In genomic region chr17:18403166-18403565, GRCh38 we compare ENCODE assay signal across 11 cellular contexts. TPM values are rescaled to one million over a fixed set of nuclear protein-coding genes. Genes with fewer than 3 reads are reported as not detected.
DNase-seq lines count a peak whose midpoint lies in the region; ATAC-seq, FAIRE-seq and TF ChIP-seq lines count a peak whose summit lies in the region.
"Not testable (repeated sequence)": the region's sequence is repeated elsewhere in the genome, so short reads cannot be mapped to it uniquely, and the experiment has no call there.
"Had no signal": no experiment of that assay in that cellular context is flagged by ENCODE, and none has a peak within 500 bp of the region (broad histone marks: within the 10 kb centered on the region; RNA-seq: fewer than 3 reads in every experiment).

No MANE protein-coding gene starts in this region.

- TF ChIP-seq POLR2A in K562 (conservative IDR thresholded peaks at IDR 0.05) = not testable (repeated sequence)

- peak; percentile 42 for FAIRE-seq in K562 (lab: Jason Lieb, UNC)

- in situ Hi-C loops in K562 (cut with MboI) = not testable (repeated sequence)

- TF ChIP-seq CTCF in OCI-LY7 (conservative IDR thresholded peaks at IDR 0.05; ENCODE audit: low read length); K562 (IDR thresholded peaks at IDR 0.05 in 2 of 3, conservative IDR thresholded peaks at IDR 0.05 in 1 of 3; ENCODE audit: insufficient read depth in 2 of 3, low read depth in 1 of 3, low read length in 3 of 3); mucosa of descending colon (IDR thresholded peaks at IDR 0.05): not testable (repeated sequence)

- TF ChIP-seq RAD21 in Ishikawa (IDR thresholded peaks at IDR 0.05; ENCODE audit: low read depth); K562 (CRISPR knock-in tag; conservative IDR thresholded peaks at IDR 0.05 in 1 of 2, IDR thresholded peaks at IDR 0.05 in 1 of 2): not testable (repeated sequence)

- 0% methylated on average over 1 of the region's 5 CpGs for whole genome bisulfite sequencing in K562 (ENCODE audit: insufficient coverage, low coverage, missing lambda C conversion rate)

- not testable (repeated sequence) for H4K20me1 ChIP-seq in OCI-LY7 (ENCODE audit: insufficient read depth, low read length); K562 (replicated peaks; ENCODE audit: control insufficient read depth, insufficient read depth, low read length)

- intact Hi-C loops in OCI-LY7 (cut with micrococcal nuclease; ENCODE audit: unreplicated experiment); K562 (cut with micrococcal nuclease); mucosa of descending colon (cut with DNase I, micrococcal nuclease): not testable (repeated sequence)

- H3K36me3 ChIP-seq in OCI-LY7 (ENCODE audit: insufficient read depth, low read length); K562 (ENCODE audit: control insufficient read depth, insufficient read depth, low read length); mucosa of descending colon (ENCODE audit: low read depth): not testable (repeated sequence)

- CTCF ChIA-PET in OCI-LY7 (lab: Charles Lee; ENCODE audit: unreplicated experiment); K562 (lab: Yijun Ruan, JAX; ENCODE audit: low intra/inter-chr PET ratio): not testable (repeated sequence)

- TF ChIP-seq EP300 in Ishikawa (IDR thresholded peaks at IDR 0.05; ENCODE audit: borderline replicate concordance); K562 (IDR thresholded peaks at IDR 0.05; ENCODE audit: low read length): not testable (repeated sequence)

- POLR2A ChIA-PET in OCI-LY7 (lab: Charles Lee); K562 (lab: Yijun Ruan, JAX): not testable (repeated sequence)

- not testable (repeated sequence) for BruUV-seq in OCI-LY7 (replicated peaks; lab: Mats Ljungman, UMichigan); K562 (replicated peaks; lab: Mats Ljungman, UMichigan)

- H3K9me3 ChIP-seq in OCI-LY7 (ENCODE audit: low read length); K562 (replicated peaks; ENCODE audit: control insufficient read depth, insufficient read depth, low read depth, low read length); mucosa of descending colon: not testable (repeated sequence)

- H2AFZ ChIP-seq in OCI-LY7 (ENCODE audit: low read length); K562 (ENCODE audit: low read depth, low read length): not testable (repeated sequence)

- not testable (repeated sequence) for H3K27me3 ChIP-seq in K562 (ENCODE audit: control insufficient read depth in 2 of 2, insufficient read depth in 2 of 2, low read length in 2 of 2)

- DNase-seq in OCI-LY7 (ENCODE audit: low spot score); K562 (ENCODE audit: extremely low read depth in 1 of 4, low spot score in 3 of 4); mucosa of descending colon: not testable (repeated sequence)

- H3K9ac ChIP-seq in K562 (ENCODE audit: insufficient read depth in 1 of 2, low read depth in 2 of 2, low read length in 2 of 2) = not testable (repeated sequence)

- ATAC-seq in GM18511 (IDR thresholded peaks at IDR 0.05; ENCODE audit: unreplicated experiment) (peak; percentile 37), GM19467 (IDR thresholded peaks at IDR 0.05; ENCODE audit: unreplicated experiment) (peak; percentile 8), HG02798 (IDR thresholded peaks at IDR 0.05; ENCODE audit: poor library complexity, unreplicated experiment) (peak; percentile 16), mucosa of descending colon (peak; percentile 15)
- ATAC-seq in K562 = not testable (repeated sequence)

- H3K27ac ChIP-seq in OCI-LY7 (ENCODE audit: low read depth, low read length, poor library complexity, severe bottlenecking) = peak overlapping the region; percentile 52
- H3K27ac ChIP-seq in K562 (ENCODE audit: extremely low read depth, low read depth, low read length) = not testable (repeated sequence)

- H3K4me3 ChIP-seq in OCI-LY7 (ENCODE audit: low read depth, low read length, poor library complexity, severe bottlenecking) = peak overlapping the region; percentile 43
- not testable (repeated sequence) for H3K4me3 ChIP-seq in K562, mucosa of descending colon

- not testable (repeated sequence) for H3K79me2 ChIP-seq in OCI-LY7 (ENCODE audit: insufficient read depth, low read depth, low read length); K562 (ENCODE audit: control insufficient read depth, insufficient read depth, low read length)

- not testable (repeated sequence) for H3K4me1 ChIP-seq in OCI-LY7 (ENCODE audit: insufficient read depth, low read length, poor library complexity, severe bottlenecking); K562 (replicated peaks in 1 of 2; ENCODE audit: control insufficient read depth in 2 of 2, insufficient read depth in 2 of 2, low read length in 2 of 2); mucosa of descending colon (ENCODE audit: low read depth)

- H3K9me1 ChIP-seq in K562 (ENCODE audit: control insufficient read depth, insufficient read depth, low read length) = not testable (repeated sequence)

- H3K4me2 ChIP-seq in OCI-LY7 (ENCODE audit: low read length) = peak overlapping the region; percentile 69
- not testable (repeated sequence) for H3K4me2 ChIP-seq in K562 (ENCODE audit: insufficient read depth, low read length)

- H3K9me2 ChIP-seq in OCI-LY7 (ENCODE audit: insufficient read depth, low read length) = not testable (repeated sequence)

TF ChIP-seq in Ishikawa, 13 proteins besides CTCF, POLR2A, EP300 and RAD21:
- peak; percentile 33; the same call in 1 of the 2 replicates for TF ChIP-seq NFIC (IDR thresholded peaks at IDR 0.05)

RNA-seq across cellular contexts. Expression of gene EVPLL, which starts 25.6 kb away (rescaled TPM):
- total RNA-seq in OCI-LY7 (2014; rRNA removed; shearing (Covaris generic)) = not detected in 2 replicates
- 1.2 TPM in 1 of 2 replicates, not detected in the other for total RNA-seq in OCI-LY7 (2022)
- not detected in 2 replicates for total RNA-seq in K562 (2011; cell fraction: chromatin; rRNA removed; ENCODE audit: low replicate concordance)
- not detected in 2 replicates for total RNA-seq in K562 (2011; cell fraction: nucleolus; rRNA removed)
- not detected in 2 replicates for total RNA-seq in K562 (2011; cell fraction: nucleoplasm; rRNA removed)
- not detected in 2 replicates for total RNA-seq in K562 (2014; rRNA removed)
- total RNA-seq in K562 (2014; rRNA removed; fragmentation: Illumina TruSeq; extraction: Trizol) = not detected in 2 replicates
- not detected in 2 replicates for total RNA-seq in K562 (2015; rRNA removed; fragmentation: Illumina TruSeq; extraction: Trizol)
- not detected in 2 replicates for total RNA-seq in K562 (2021)
- not detected in 2 replicates for polyA plus RNA-seq in K562 (2011; rRNA removed)
- not detected in 2 replicates for polyA plus RNA-seq in K562 (2011; cell fraction: cytosol; rRNA removed)
- not detected in 2 replicates for polyA plus RNA-seq in K562 (2011; cell fraction: nucleus; rRNA removed)
- not detected in 2 replicates for polyA plus RNA-seq in K562 (2012)
- polyA plus RNA-seq in K562 (2014; fragmentation: Illumina TruSeq; extraction: Trizol) = not detected in 2 replicates
- not detected for polyA plus RNA-seq in K562 (2014; fragmentation: Nextera tagmentation; extraction: Ambion mirVana)
- not detected in 2 replicates for polyA plus RNA-seq in K562 (2014; rRNA removed)
- not detected in 2 replicates for polyA minus RNA-seq in K562 (2011; rRNA and poly(A)+ RNA removed)
- not detected in 2 replicates for polyA minus RNA-seq in K562 (2011; cell fraction: cytosol; rRNA and poly(A)+ RNA removed)
- not detected in 2 replicates for polyA minus RNA-seq in K562 (2011; cell fraction: nucleus; rRNA and poly(A)+ RNA removed)
- under 1 TPM in 2 of 3 donors, not detected in 1; 0.13 to 0.23 TPM for total RNA-seq in mucosa of descending colon
- total RNA-seq: CD4-positive, CD25-positive, alpha-beta regulatory T cell; NCI-H460; SJSA1 had no signal
- polyA plus RNA-seq: BJ had no signal

RNA-seq across cellular contexts. Expression of gene SHMT1, which starts 39.8 kb away (rescaled TPM):
- 62.7 and 66.5 TPM in 2 replicates for total RNA-seq in OCI-LY7 (2014; rRNA removed; shearing (Covaris generic))
- total RNA-seq in OCI-LY7 (2022) = 92.1 and 101 TPM in 2 replicates
- 38.5 and 63.2 TPM in 2 replicates for total RNA-seq in K562 (2011; cell fraction: chromatin; rRNA removed; ENCODE audit: low replicate concordance)
- total RNA-seq in K562 (2011; cell fraction: nucleolus; rRNA removed) = 29.9 and 31.7 TPM in 2 replicates
- 36.2 and 36.6 TPM in 2 replicates for total RNA-seq in K562 (2011; cell fraction: nucleoplasm; rRNA removed)
- 23.3 and 29.8 TPM in 2 replicates for total RNA-seq in K562 (2014; rRNA removed)
- total RNA-seq in K562 (2014; rRNA removed; fragmentation: Illumina TruSeq; extraction: Trizol) = 15.7 and 18.0 TPM in 2 replicates
- 23.9 and 26.5 TPM in 2 replicates for total RNA-seq in K562 (2015; rRNA removed; fragmentation: Illumina TruSeq; extraction: Trizol)
- 30.7 and 31.2 TPM in 2 replicates for total RNA-seq in K562 (2021)
- 18.1 and 20.0 TPM in 2 replicates for polyA plus RNA-seq in K562 (2011; rRNA removed)
- 21.9 and 29.0 TPM in 2 replicates for polyA plus RNA-seq in K562 (2011; cell fraction: cytosol; rRNA removed)
- 20.7 and 22.9 TPM in 2 replicates for polyA plus RNA-seq in K562 (2011; cell fraction: nucleus; rRNA removed)
- 21.8 and 26.1 TPM in 2 replicates for polyA plus RNA-seq in K562 (2012)
- polyA plus RNA-seq in K562 (2014; fragmentation: Illumina TruSeq; extraction: Trizol) = 25.4 and 30.2 TPM in 2 replicates
- 1 to 10 TPM; 3.3 to 5.6 TPM for polyA plus RNA-seq in K562 (2014; fragmentation: Nextera tagmentation; extraction: Ambion mirVana)
- polyA plus RNA-seq in K562 (2014; rRNA removed) = 23.9 and 26.1 TPM in 2 replicates
- polyA minus RNA-seq in K562 (2011; rRNA and poly(A)+ RNA removed) = 12.8 and 14.1 TPM in 2 replicates
- polyA minus RNA-seq in K562 (2011; cell fraction: cytosol; rRNA and poly(A)+ RNA removed) = 13.5 and 17.3 TPM in 2 replicates
- 11.6 and 15.1 TPM in 2 replicates for polyA minus RNA-seq in K562 (2011; cell fraction: nucleus; rRNA and poly(A)+ RNA removed)
- total RNA-seq in mucosa of descending colon = 10 to 100 TPM; 30.0 to 49.3 (median 30.9) TPM
